Comparison of ENCODE assay signal across 9 cellular contexts in genomic region chr17:17391575-17392370, GRCh38.
DNase-seq lines count a peak whose midpoint lies in the region; ATAC-seq and TF ChIP-seq lines count a peak whose summit lies in the region.
"Had no signal": no experiment of that assay in that cellular context is flagged by ENCODE, and none has a peak within 500 bp of the region (broad histone marks: within the 10 kb centered on the region; RNA-seq: fewer than 3 reads in every experiment).

No MANE protein-coding gene starts in this region.

- H3K4me1 ChIP-seq in thymus (ENCODE audit: control insufficient read depth, insufficient read depth, low read length) (peaks cover 5% of the 10 kb centered on the region), upper lobe of right lung (no peaks in the 10 kb centered on the region)

- H3K4me3 ChIP-seq in thymus (ENCODE audit: low read length), result peak overlapping the region; percentile 8
- H3K4me3 ChIP-seq in upper lobe of right lung, result no peak overlapping the region

- H3K27ac ChIP-seq in thymus (ENCODE audit: low read depth) (peak overlapping the region; percentile 3), upper lobe of right lung (no peak overlapping the region)

- H3K27me3 ChIP-seq in thymus (ENCODE audit: control insufficient read depth, insufficient read depth) (no peaks in the 10 kb centered on the region), upper lobe of right lung (no peaks in the 10 kb centered on the region)

- TF ChIP-seq CTCF in upper lobe of right lung (IDR thresholded peaks at IDR 0.05), result no peak

- H3K36me3 Mint-ChIP-seq in naive B cell, result no peaks in the 10 kb centered on the region

- H3K36me3 ChIP-seq in thymus (ENCODE audit: control insufficient read depth, insufficient read depth) (no peaks in the 10 kb centered on the region), upper lobe of right lung (no peaks in the 10 kb centered on the region)

- 22% methylated on average over 24 of the region's 24 CpGs for WGBS in thymus

- peaks cover 13 to 17% (median 17%) of the 10 kb centered on the region in 3 donors for H3K4me1 Mint-ChIP-seq in naive B cell

- intact Hi-C loops in Right ventricle myocardium superior (cut with DNase I) (no loop called here), posterior vena cava (cut with DNase I) (no loop called here), upper lobe of right lung (cut with DNase I) (no loop called here)

- DNase-seq in NCI-H82 (lab: John Stamatoyannopoulos, UW) (peak; percentile 47), NCI-H82 treated with DMSO at 0.1 percent for 48 hours (lab: John Stamatoyannopoulos, UW; ENCODE audit: unreplicated experiment) (no peak), naive B cell (peak; percentile 47), Right ventricle myocardium superior (no peak), posterior vena cava (ENCODE audit: low spot score) (no peak), upper lobe of right lung (no peak)
- DNase-seq in activated CD8-positive, alpha-beta memory T cell treated with anti-CD3 and anti-CD28 coated beads, Interleukin-2, amount 50 U/mL, for 24 hours (ENCODE audit: extremely low read depth), result peak; percentile 35
- DNase-seq: midbrain had no signal

- peaks cover 0 to 5% (median 0%) of the 10 kb centered on the region in 7 donors for H3K9me3 Mint-ChIP-seq in naive B cell

- ATAC-seq in naive B cell (ENCODE audit: low read depth in 2 of 2) (peak; percentile 76 to 79), Right ventricle myocardium superior (ENCODE audit: poor library complexity) (no peak), upper lobe of right lung (no peak)

- peaks cover 4% of the 10 kb centered on the region for H3K9me3 ChIP-seq in thymus (ENCODE audit: control insufficient read depth)
- no peaks in the 10 kb centered on the region for H3K9me3 ChIP-seq in upper lobe of right lung

- peaks cover 0 to 7% (median 0%) of the 10 kb centered on the region in 3 donors for H3K27me3 Mint-ChIP-seq in naive B cell

- peak overlapping the region; percentile 74 to 93 (median 86) for H3K4me3 Mint-ChIP-seq in naive B cell

- peak overlapping the region in 2 of 6 donors; percentile 83 to 85 for H3K27ac Mint-ChIP-seq in naive B cell

Comparison
In these comparisons a context has a peak if more than half of its experiments do, and no peak if none do; other contexts are left out.
1. DNase-seq: peak in NCI-H82 (single experiment), activated CD8-positive, alpha-beta memory T cell treated with anti-CD3 and anti-CD28 coated beads, Interleukin-2, amount 50 U/mL, for 24 hours (single experiment) and naive B cell (single experiment); none in NCI-H82 treated with DMSO at 0.1 percent for 48 hours (single experiment), Right ventricle myocardium superior (single experiment), posterior vena cava (single experiment) and upper lobe of right lung (single experiment).
2. ATAC-seq: peak in naive B cell (2 of 2); none in Right ventricle myocardium superior (single experiment) and upper lobe of right lung (single experiment).